Comparison of ENCODE assay signal across 18 cellular contexts in genomic region chr21:38077504-38077903, GRCh38.
"Had no signal": no experiment of that assay in that cellular context is flagged by ENCODE, and none has a peak within 500 bp of the region (broad histone marks: within the 10 kb centered on the region; RNA-seq: fewer than 3 reads in every experiment).

No MANE protein-coding gene starts in this region.

- H3K9ac ChIP-seq: SK-N-SH had no signal

- H3K9me3 ChIP-seq: SK-N-SH had no signal

- DNase-seq: KBM-7, NCI-H1048, NCI-H1105, NCI-H1417, NCI-H1436 treated with DMSO at 0.1 percent for 48 hours, NCI-H1694, NCI-H187 treated with DMSO at 0.1 percent for 48 hours, NCI-H2029 treated with DMSO at 0.1 percent for 48 hours, NCI-H2107, NCI-H2227 treated with DMSO at 0.1 percent for 48 hours, NCI-H524, NCI-H526 treated with DMSO at 0.1 percent for 48 hours, NCI-H748 treated with DMSO at 0.1 percent for 48 hours, PC-3, SHP77, SK-N-SH, SW 1271 had no signal

- H3K9me2 ChIP-seq: SK-N-SH had no signal

- H3K27ac ChIP-seq: RWPE1 had no signal

- H3K4me2 ChIP-seq: SK-N-SH had no signal
